In genomic region chr14:91401751-91402150, GRCh38 we compare ENCODE assay signal across 18 cellular contexts. TPM values are rescaled to one million over a fixed set of nuclear protein-coding genes. Genes with fewer than 3 reads are reported as not detected.
DNase-seq lines count a peak whose midpoint lies in the region; ATAC-seq and TF ChIP-seq lines count a peak whose summit lies in the region.
"Had no signal": no experiment of that assay in that cellular context is flagged by ENCODE, and none has a peak within 500 bp of the region (broad histone marks: within the 10 kb centered on the region; RNA-seq: fewer than 3 reads in every experiment).

No MANE protein-coding gene starts in this region.

- intact Hi-C loops in activated T-helper 1 cell treated with anti-CD3 and anti-CD28 coated beads, Interleukin-12 subunit alpha, Interleukin-12 subunit beta, Interleukin-2, Interleukin-4 antibody, amounts not matched to agents 30 ng/mL and 10 ng/mL and 1 ng/mL, durations not matched to agents 14 hours and 24 hours and 36 hours (cut with micrococcal nuclease): no loop called here

- H3K27ac Mint-ChIP-seq in activated T-helper 1 cell treated with anti-CD3 and anti-CD28 coated beads, Interleukin-12 subunit alpha, Interleukin-12 subunit beta, Interleukin-2, Interleukin-4 antibody, amounts not matched to agents 30 ng/mL and 10 ng/mL and 1 ng/mL, durations not matched to agents 14 hours and 24 hours and 36 hours: peak overlapping the region; percentile 53
- peak overlapping the region; percentile 80 for H3K27ac Mint-ChIP-seq in memory B cell

- peaks cover 95% of the 10 kb centered on the region for H3K4me1 ChIP-seq in DOHH2 (ENCODE audit: control insufficient read depth, low read length)

- no peaks in the 10 kb centered on the region for H3K27me3 Mint-ChIP-seq in activated T-helper 1 cell treated with anti-CD3 and anti-CD28 coated beads, Interleukin-12 subunit alpha, Interleukin-12 subunit beta, Interleukin-2, Interleukin-4 antibody, amounts not matched to agents 30 ng/mL and 10 ng/mL and 1 ng/mL, durations not matched to agents 14 hours and 24 hours and 36 hours (ENCODE audit: insufficient read depth)
- H3K27me3 Mint-ChIP-seq in memory B cell: no peaks in the 10 kb centered on the region

- H3K9me2 ChIP-seq in DOHH2 (replicated peaks; ENCODE audit: control insufficient read depth, low read length): no peaks in the 10 kb centered on the region

- no peaks in the 10 kb centered on the region for H3K9me3 Mint-ChIP-seq in activated T-helper 1 cell treated with anti-CD3 and anti-CD28 coated beads, Interleukin-12 subunit alpha, Interleukin-12 subunit beta, Interleukin-2, Interleukin-4 antibody, amounts not matched to agents 30 ng/mL and 10 ng/mL and 1 ng/mL, durations not matched to agents 14 hours and 24 hours and 36 hours
- H3K9me3 Mint-ChIP-seq in memory B cell: no peaks in the 10 kb centered on the region

- ATAC-seq in memory B cell (ENCODE audit: low read depth) (no peak), HG03432 (IDR thresholded peaks at IDR 0.05; ENCODE audit: unreplicated experiment) (no peak), GM19463 (IDR thresholded peaks at IDR 0.05; ENCODE audit: unreplicated experiment) (no peak)
- ATAC-seq: left ventricle myocardium superior had no signal

- H3K9me3 ChIP-seq in DOHH2 (ENCODE audit: control insufficient read depth, insufficient read depth, low read length): no peaks in the 10 kb centered on the region
- H3K9me3 ChIP-seq: suprapubic skin had no signal

- H3K36me3 Mint-ChIP-seq in activated T-helper 1 cell treated with anti-CD3 and anti-CD28 coated beads, Interleukin-12 subunit alpha, Interleukin-12 subunit beta, Interleukin-2, Interleukin-4 antibody, amounts not matched to agents 30 ng/mL and 10 ng/mL and 1 ng/mL, durations not matched to agents 14 hours and 24 hours and 36 hours (ENCODE audit: low read depth): peaks cover 16% of the 10 kb centered on the region
- H3K36me3 Mint-ChIP-seq in memory B cell: peaks cover 3% of the 10 kb centered on the region

- DNase-seq in activated T-helper 1 cell treated with anti-CD3 and anti-CD28 coated beads, Interleukin-12 subunit alpha, Interleukin-12 subunit beta, Interleukin-2, Interleukin-4 antibody, amounts not matched to agents 30 ng/mL and 10 ng/mL and 1 ng/mL, durations not matched to agents 14 hours and 24 hours and 36 hours (ENCODE audit: low spot score): no peak
- DNase-seq in memory B cell (ENCODE audit: low spot score in 2 of 2) (no peak), medulla oblongata (ENCODE audit: extremely low spot score) (no peak), NCI-H748 treated with DMSO at 0.1 percent for 48 hours (lab: John Stamatoyannopoulos, UW) (no peak)
- DNase-seq: activated CD4-positive, alpha-beta T cell treated with anti-CD3 and anti-CD28 coated beads, Interleukin-2, amount 50 U/mL, for 1 hour; activated gamma-delta T cell treated with Interleukin-2 at 50 U/mL for 16 hours; DMS153; effector CD8-positive, alpha-beta T cell; left ventricle myocardium superior; NCI-H1417 treated with DMSO at 0.1 percent for 48 hours; SHP77; stimulated activated CD4-positive, alpha-beta T cell treated with anti-CD3 and anti-CD28 coated beads, Interleukin-15, amount 100 ng/mL, for 24 hours had no signal

- H3F3A ChIP-seq in DOHH2 (ENCODE audit: control insufficient read depth, insufficient read depth): peaks cover 19% of the 10 kb centered on the region

- H3K36me3 ChIP-seq in DOHH2 (ENCODE audit: control insufficient read depth, low read length): peaks cover 56% of the 10 kb centered on the region

- H3K4me3 Mint-ChIP-seq in activated T-helper 1 cell treated with anti-CD3 and anti-CD28 coated beads, Interleukin-12 subunit alpha, Interleukin-12 subunit beta, Interleukin-2, Interleukin-4 antibody, amounts not matched to agents 30 ng/mL and 10 ng/mL and 1 ng/mL, durations not matched to agents 14 hours and 24 hours and 36 hours: peak overlapping the region; percentile 28
- peak overlapping the region; percentile 14 for H3K4me3 Mint-ChIP-seq in memory B cell

- H3K4me1 Mint-ChIP-seq in activated T-helper 1 cell treated with anti-CD3 and anti-CD28 coated beads, Interleukin-12 subunit alpha, Interleukin-12 subunit beta, Interleukin-2, Interleukin-4 antibody, amounts not matched to agents 30 ng/mL and 10 ng/mL and 1 ng/mL, durations not matched to agents 14 hours and 24 hours and 36 hours (ENCODE audit: low read depth): peaks cover 89% of the 10 kb centered on the region
- H3K4me1 Mint-ChIP-seq in memory B cell: peaks cover 59% of the 10 kb centered on the region

- H3K4me3 ChIP-seq in DOHH2 (ENCODE audit: low read length): no peak overlapping the region
- H3K4me3 ChIP-seq: suprapubic skin had no signal

- H3K27me3 ChIP-seq in DOHH2 (ENCODE audit: control insufficient read depth, low read length): no peaks in the 10 kb centered on the region
- H3K27me3 ChIP-seq: suprapubic skin had no signal

- peak overlapping the region; percentile 88 for H3K27ac ChIP-seq in C4-2B
- peak overlapping the region; percentile 46; the same call in 1 of the 2 replicates for H3K27ac ChIP-seq in DOHH2 (ENCODE audit: low read depth, low read length)
- H3K27ac ChIP-seq: KMS-11, suprapubic skin had no signal

- H3K79me2 ChIP-seq in DOHH2 (ENCODE audit: control insufficient read depth, low read length): peaks cover 98% of the 10 kb centered on the region

- no peak for TF ChIP-seq CTCF in C4-2B (conservative IDR thresholded peaks at IDR 0.05)
- no peak for TF ChIP-seq CTCF in DOHH2 (IDR thresholded peaks at IDR 0.05; ENCODE audit: low read depth, low read length, poor library complexity, severe bottlenecking)

- H4K20me1 ChIP-seq in DOHH2 (ENCODE audit: control insufficient read depth, insufficient read depth, low read depth, low read length): peaks cover 46% of the 10 kb centered on the region

- H3K4me2 ChIP-seq in DOHH2 (ENCODE audit: low read length): peak overlapping the region; percentile 55; the same call in 1 of the 2 replicates
- H3K4me2 ChIP-seq: KMS-11 had no signal

RNA-seq across cellular contexts. Expression of gene CCDC88C, which starts 15.9 kb away (rescaled TPM):
- 85.9 and 91.7 TPM in 2 replicates for total RNA-seq in activated T-helper 1 cell treated with anti-CD3 and anti-CD28 coated beads, Interleukin-12 subunit alpha, Interleukin-12 subunit beta, Interleukin-2, Interleukin-4 antibody, amounts not matched to agents 30 ng/mL and 10 ng/mL and 1 ng/mL, durations not matched to agents 14 hours and 24 hours and 36 hours
